In the genomic region with DNA sequence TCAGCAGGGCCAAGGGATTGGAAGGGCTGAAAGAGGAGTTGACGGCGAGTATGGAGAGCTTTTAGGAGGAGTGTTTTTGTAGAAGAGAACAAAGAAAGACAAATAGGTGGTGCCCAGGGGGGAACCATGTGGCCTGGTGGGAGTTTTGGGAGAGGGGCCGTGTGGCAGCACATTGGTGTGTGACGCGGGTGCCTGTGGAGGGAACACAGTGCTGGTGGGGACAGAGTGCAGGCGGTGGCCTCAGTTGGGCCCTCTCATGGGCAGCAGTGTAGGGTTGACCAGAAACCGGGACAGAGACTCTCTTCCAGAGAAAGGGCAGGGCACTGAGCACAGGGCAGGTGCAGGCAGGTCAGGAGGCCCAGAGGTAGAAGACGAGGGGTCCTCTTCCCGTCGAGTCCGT, we compare ENCODE assay signal across 17 cellular contexts. TPM values are rescaled to one million over a fixed set of nuclear protein-coding genes. Genes with fewer than 3 reads are reported as not detected.
DNase-seq lines count a peak whose midpoint lies in the region; ATAC-seq and TF ChIP-seq lines count a peak whose summit lies in the region.
"Had no signal": no experiment of that assay in that cellular context is flagged by ENCODE, and none has a peak within 500 bp of the region (broad histone marks: within the 10 kb centered on the region; RNA-seq: fewer than 3 reads in every experiment).

No MANE protein-coding gene starts in this region.

- H3K79me2 ChIP-seq in neural progenitor cell (ENCODE audit: low read depth) = no peaks in the 10 kb centered on the region

- no peaks in the 10 kb centered on the region for H3K27me3 Mint-ChIP-seq in activated naive CD8-positive, alpha-beta T cell treated with anti-CD3 and anti-CD28 coated beads, Interleukin-2, amount 10 ng/mL, durations not matched to agents 7 days and 5 days
- no peaks in the 10 kb centered on the region for H3K27me3 Mint-ChIP-seq in activated naive CD8-positive, alpha-beta T cell treated with anti-CD3 and anti-CD28 coated beads for 36 hours
- H3K27me3 Mint-ChIP-seq in endodermal cell (ENCODE audit: insufficient read depth) (no peaks in the 10 kb centered on the region), neural progenitor cell (ENCODE audit: insufficient read depth, low read depth) (peaks cover 10% of the 10 kb centered on the region)
- H3K27me3 Mint-ChIP-seq in CD8-positive, alpha-beta T cell (ENCODE audit: low read depth) = no peaks in the 10 kb centered on the region
- H3K27me3 Mint-ChIP-seq: B cell had no signal

- DNase-seq in activated naive CD8-positive, alpha-beta T cell treated with anti-CD3 and anti-CD28 coated beads, Interleukin-2, amount 10 ng/mL, durations not matched to agents 7 days and 5 days = no peak
- DNase-seq in activated naive CD8-positive, alpha-beta T cell treated with anti-CD3 and anti-CD28 coated beads for 36 hours = no peak
- DNase-seq in endodermal cell = no peak
- DNase-seq in neural progenitor cell (ENCODE audit: low spot score) = no peak
- no peak for DNase-seq in CD8-positive, alpha-beta T cell
- DNase-seq: COR-L47, GDM1, KBM-7, MV-4-11, NCI-H187, NCI-H2107, NCI-H524, PC-3, SIG-M5 had no signal

- H3K27ac Mint-ChIP-seq in activated naive CD8-positive, alpha-beta T cell treated with anti-CD3 and anti-CD28 coated beads, Interleukin-2, amount 10 ng/mL, durations not matched to agents 7 days and 5 days = peak overlapping the region; percentile 53
- H3K27ac Mint-ChIP-seq in activated naive CD8-positive, alpha-beta T cell treated with anti-CD3 and anti-CD28 coated beads for 36 hours = no peak overlapping the region
- H3K27ac Mint-ChIP-seq in endodermal cell (peak overlapping the region; percentile 81), neural progenitor cell (peak overlapping the region; percentile 72)
- no peak overlapping the region for H3K27ac Mint-ChIP-seq in CD8-positive, alpha-beta T cell
- H3K27ac Mint-ChIP-seq: B cell had no signal

- H3K9me3 Mint-ChIP-seq in activated naive CD8-positive, alpha-beta T cell treated with anti-CD3 and anti-CD28 coated beads, Interleukin-2, amount 10 ng/mL, durations not matched to agents 7 days and 5 days = no peaks in the 10 kb centered on the region
- no peaks in the 10 kb centered on the region for H3K9me3 Mint-ChIP-seq in activated naive CD8-positive, alpha-beta T cell treated with anti-CD3 and anti-CD28 coated beads for 36 hours
- no peaks in the 10 kb centered on the region for H3K9me3 Mint-ChIP-seq in endodermal cell
- no peaks in the 10 kb centered on the region for H3K9me3 Mint-ChIP-seq in neural progenitor cell
- no peaks in the 10 kb centered on the region for H3K9me3 Mint-ChIP-seq in CD8-positive, alpha-beta T cell

- H3K4me2 ChIP-seq in neural progenitor cell = no peak overlapping the region

- intact Hi-C loops in CD8-positive, alpha-beta T cell (cut with DNase I, micrococcal nuclease) = no loop called here

- H3F3A ChIP-seq in neural progenitor cell (ENCODE audit: low read depth) = no peaks in the 10 kb centered on the region

- no peaks in the 10 kb centered on the region for H3K4me1 Mint-ChIP-seq in activated naive CD8-positive, alpha-beta T cell treated with anti-CD3 and anti-CD28 coated beads, Interleukin-2, amount 10 ng/mL, durations not matched to agents 7 days and 5 days
- H3K4me1 Mint-ChIP-seq in activated naive CD8-positive, alpha-beta T cell treated with anti-CD3 and anti-CD28 coated beads for 36 hours = no peaks in the 10 kb centered on the region
- H3K4me1 Mint-ChIP-seq in endodermal cell = peaks cover 3% of the 10 kb centered on the region
- peaks cover 9% of the 10 kb centered on the region for H3K4me1 Mint-ChIP-seq in neural progenitor cell
- no peaks in the 10 kb centered on the region for H3K4me1 Mint-ChIP-seq in CD8-positive, alpha-beta T cell (ENCODE audit: low read depth)
- H3K4me1 Mint-ChIP-seq: B cell had no signal

- H3K4me3 ChIP-seq in endodermal cell (ENCODE audit: low read length) = no peak overlapping the region
- H3K4me3 ChIP-seq in neural progenitor cell = no peak overlapping the region
- H3K4me3 ChIP-seq in CD8-positive, alpha-beta T cell (ENCODE audit: low read depth, low read length) = no peak overlapping the region

- no peak for ATAC-seq in activated naive CD8-positive, alpha-beta T cell treated with anti-CD3 and anti-CD28 coated beads, Interleukin-2, amount 10 ng/mL, durations not matched to agents 7 days and 5 days (ENCODE audit: low read depth)
- ATAC-seq in GM21528 (IDR thresholded peaks at IDR 0.05; ENCODE audit: low FRiP score, unreplicated experiment) = no peak
- no peak for ATAC-seq in CD8-positive, alpha-beta T cell
- no peak for ATAC-seq in HG03342 (IDR thresholded peaks at IDR 0.05; ENCODE audit: unreplicated experiment)
- ATAC-seq: PC-3 had no signal

- H4K20me1 ChIP-seq in neural progenitor cell (ENCODE audit: low read depth) = peaks cover 7% of the 10 kb centered on the region

- WGBS in endodermal cell (ENCODE audit: insufficient coverage in 1 of 2, insufficient read length in 1 of 2), 2 experiments = 94 to 95% methylated on average over 8 to 11 of the region's 11 CpGs

- H3K9ac ChIP-seq in endodermal cell (ENCODE audit: extremely low read depth, low read length, poor library complexity, severe bottlenecking) (no peak overlapping the region), neural progenitor cell (no peak overlapping the region)

- H3K36me3 Mint-ChIP-seq in activated naive CD8-positive, alpha-beta T cell treated with anti-CD3 and anti-CD28 coated beads, Interleukin-2, amount 10 ng/mL, durations not matched to agents 7 days and 5 days = peaks cover 2% of the 10 kb centered on the region
- H3K36me3 Mint-ChIP-seq in activated naive CD8-positive, alpha-beta T cell treated with anti-CD3 and anti-CD28 coated beads for 36 hours = no peaks in the 10 kb centered on the region
- H3K36me3 Mint-ChIP-seq in endodermal cell (ENCODE audit: low read depth) = peaks cover 30% of the 10 kb centered on the region
- H3K36me3 Mint-ChIP-seq in neural progenitor cell = peaks cover 17% of the 10 kb centered on the region
- H3K36me3 Mint-ChIP-seq in CD8-positive, alpha-beta T cell = peaks cover 28% of the 10 kb centered on the region

- POLR2A ChIA-PET in activated naive CD8-positive, alpha-beta T cell treated with anti-CD3 and anti-CD28 coated beads, Interleukin-2, amount 10 ng/mL, durations not matched to agents 7 days and 5 days (lab: Charles Lee) = no interaction called here
- POLR2A ChIA-PET in CD8-positive, alpha-beta T cell (lab: Charles Lee) = no interaction called here

- peaks cover 14% of the 10 kb centered on the region for H3K36me3 ChIP-seq in endodermal cell (ENCODE audit: control insufficient read depth, insufficient read depth, low read length)
- no peaks in the 10 kb centered on the region for H3K36me3 ChIP-seq in neural progenitor cell
- H3K36me3 ChIP-seq in CD8-positive, alpha-beta T cell (ENCODE audit: insufficient read depth, low read length) = no peaks in the 10 kb centered on the region

- no peak overlapping the region for H3K4me3 Mint-ChIP-seq in activated naive CD8-positive, alpha-beta T cell treated with anti-CD3 and anti-CD28 coated beads, Interleukin-2, amount 10 ng/mL, durations not matched to agents 7 days and 5 days
- H3K4me3 Mint-ChIP-seq in activated naive CD8-positive, alpha-beta T cell treated with anti-CD3 and anti-CD28 coated beads for 36 hours = no peak overlapping the region
- H3K4me3 Mint-ChIP-seq in endodermal cell (no peak overlapping the region), neural progenitor cell (no peak overlapping the region)
- no peak overlapping the region for H3K4me3 Mint-ChIP-seq in CD8-positive, alpha-beta T cell
- H3K4me3 Mint-ChIP-seq: B cell had no signal

- H2AFZ ChIP-seq in neural progenitor cell (replicated peaks) = no peak overlapping the region

- no peaks in the 10 kb centered on the region for H3K27me3 ChIP-seq in endodermal cell (ENCODE audit: control insufficient read depth, insufficient read depth, low read length, poor library complexity, severe bottlenecking)
- no peaks in the 10 kb centered on the region for H3K27me3 ChIP-seq in neural progenitor cell
- no peaks in the 10 kb centered on the region for H3K27me3 ChIP-seq in CD8-positive, alpha-beta T cell (ENCODE audit: insufficient read depth, low read length)

- CTCF ChIA-PET in CD8-positive, alpha-beta T cell (lab: Charles Lee) = interaction anchor here (1.6 kb wide), 1 partner anchor 19 kb away, joined by 5 read pairs; no protein-coding TSS in a partner anchor

- no peak for TF ChIP-seq CTCF in endodermal cell (conservative IDR thresholded peaks at IDR 0.05)
- TF ChIP-seq CTCF in neural progenitor cell (IDR thresholded peaks at IDR 0.05) = no peak
- TF ChIP-seq CTCF in CD8-positive, alpha-beta T cell (IDR thresholded peaks at IDR 0.05) = no peak

- H3K9me3 ChIP-seq in endodermal cell (ENCODE audit: control insufficient read depth, low read length) = no peaks in the 10 kb centered on the region
- H3K9me3 ChIP-seq in neural progenitor cell (ENCODE audit: low read depth) = no peaks in the 10 kb centered on the region
- H3K9me3 ChIP-seq in CD8-positive, alpha-beta T cell (ENCODE audit: low read length) = no peaks in the 10 kb centered on the region

- H3K27ac ChIP-seq in endodermal cell (ENCODE audit: low read depth, low read length) = no peak overlapping the region
- no peak overlapping the region for H3K27ac ChIP-seq in neural progenitor cell
- no peak overlapping the region for H3K27ac ChIP-seq in CD8-positive, alpha-beta T cell (ENCODE audit: low read depth, low read length)

- H3K4me1 ChIP-seq in endodermal cell (ENCODE audit: control insufficient read depth, insufficient read depth, low read length) (no peaks in the 10 kb centered on the region), neural progenitor cell (no peaks in the 10 kb centered on the region)
- H3K4me1 ChIP-seq in CD8-positive, alpha-beta T cell (ENCODE audit: insufficient read depth, low read length) = no peaks in the 10 kb centered on the region

RNA-seq across cellular contexts. Expression of a gene that starts 56.5 kb away (rescaled TPM):
- total RNA-seq in activated naive CD8-positive, alpha-beta T cell treated with anti-CD3 and anti-CD28 coated beads, Interleukin-2, amount 10 ng/mL, durations not matched to agents 7 days and 5 days = 10 to 100 TPM in 1 of 2 experiments, 1 to 10 TPM in 1; 9.8 to 10.2 TPM
- 1 to 10 TPM; 4.8 to 5.7 TPM for total RNA-seq in activated naive CD8-positive, alpha-beta T cell treated with anti-CD3 and anti-CD28 coated beads for 36 hours
- total RNA-seq in endodermal cell (10 to 100 TPM; 27.7 to 28.0 TPM), neural progenitor cell (ENCODE audit: low replicate concordance) (8.4 and 13.1 TPM in 2 replicates)
- 11.5 TPM for polyA plus RNA-seq in endodermal cell (2013, experiment 1 of 2)
- 11.9 TPM for polyA plus RNA-seq in endodermal cell (2013, experiment 2 of 2)
- total RNA-seq in CD8-positive, alpha-beta T cell = 1 to 10 TPM; 3.4 to 5.8 TPM

RNA-seq across cellular contexts. Expression of a gene that starts 56.6 kb away (rescaled TPM):
- total RNA-seq in activated naive CD8-positive, alpha-beta T cell treated with anti-CD3 and anti-CD28 coated beads, Interleukin-2, amount 10 ng/mL, durations not matched to agents 7 days and 5 days = 10 to 100 TPM; 29.8 to 35.6 TPM
- 10 to 100 TPM; 59.2 to 61.8 TPM for total RNA-seq in activated naive CD8-positive, alpha-beta T cell treated with anti-CD3 and anti-CD28 coated beads for 36 hours
- total RNA-seq in endodermal cell = 10 to 100 TPM; 33.3 to 38.3 TPM
- 33.4 TPM for polyA plus RNA-seq in endodermal cell (2013, experiment 1 of 2)
- 39.2 TPM for polyA plus RNA-seq in endodermal cell (2013, experiment 2 of 2)
- total RNA-seq in neural progenitor cell (ENCODE audit: low replicate concordance) = 30.4 and 53.5 TPM in 2 replicates
- 10 to 100 TPM; 15.9 to 19.2 TPM for total RNA-seq in CD8-positive, alpha-beta T cell

Comparison
In these comparisons a context has a peak if more than half of its experiments do, and no peak if none do; other contexts are left out.
1. H3K27ac Mint-ChIP-seq: peak in activated naive CD8-positive, alpha-beta T cell treated with anti-CD3 and anti-CD28 coated beads, Interleukin-2, amount 10 ng/mL, durations not matched to agents 7 days and 5 days (single experiment), endodermal cell (single experiment) and neural progenitor cell (single experiment); none in activated naive CD8-positive, alpha-beta T cell treated with anti-CD3 and anti-CD28 coated beads for 36 hours (single experiment) and CD8-positive, alpha-beta T cell (single experiment).